ENCODE assay signal across 18 cellular contexts in the genomic region with DNA sequence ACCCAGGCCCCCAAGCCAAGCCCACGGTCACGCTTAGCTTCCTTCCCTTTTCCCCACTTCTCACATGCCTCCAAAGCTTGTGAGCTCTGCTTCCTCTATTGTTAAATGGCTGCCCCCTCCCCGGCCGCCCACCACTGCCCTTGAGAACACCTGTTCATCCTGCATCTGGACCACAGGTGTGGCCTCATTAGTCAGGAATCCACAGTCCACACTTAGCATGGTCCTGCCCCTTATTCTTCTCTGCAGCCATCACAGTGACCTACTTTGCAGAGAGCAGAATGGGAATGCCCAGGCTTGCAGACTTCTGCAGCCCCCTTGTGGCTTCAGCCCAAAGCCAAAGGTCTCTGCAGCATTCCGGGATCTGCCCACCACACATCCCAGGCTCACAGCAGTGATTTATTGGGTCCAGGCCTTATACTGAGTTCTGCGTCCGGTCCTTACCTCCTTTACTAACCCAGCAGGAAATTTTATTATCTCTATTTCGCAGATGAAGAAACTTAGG.
DNase-seq lines count a peak whose midpoint lies in the region; ATAC-seq, FAIRE-seq and TF ChIP-seq lines count a peak whose summit lies in the region.
"Had no signal": no experiment of that assay in that cellular context is flagged by ENCODE, and none has a peak within 500 bp of the region (broad histone marks: within the 10 kb centered on the region; RNA-seq: fewer than 3 reads in every experiment).

No MANE protein-coding gene starts in this region.

- H2BK15ac ChIP-seq in H1 (ENCODE audit: low read length) (no peak overlapping the region), mesenchymal stem cell (ENCODE audit: low read depth, poor library complexity, severe bottlenecking) (no peak overlapping the region)

- CTCF ChIA-PET in H1 (lab: Charles Lee; ENCODE audit: partially characterized antibody), result interaction anchor here (0.7 to 4.3 kb wide), 10 partner anchors 10 to 96 kb away, joined by 3 to 17 read pairs (median 4); a partner anchor contains a TSS

- H3K79me1 ChIP-seq in H1 (ENCODE audit: low read depth, low read length), result no peaks in the 10 kb centered on the region
- peaks cover 3% of the 10 kb centered on the region for H3K79me1 ChIP-seq in mesenchymal stem cell (replicated peaks; ENCODE audit: low read length, poor library complexity, severe bottlenecking)

- H2BK120ac ChIP-seq in H1 (replicated peaks; ENCODE audit: low read depth, low read length), result no peak overlapping the region
- no peak overlapping the region for H2BK120ac ChIP-seq in mesenchymal stem cell (ENCODE audit: low read depth, low read length)

- no peak for FAIRE-seq in H1 (lab: Jason Lieb, UNC)
- FAIRE-seq: GM12891, H54 had no signal

- ATAC-seq in GM18907 (IDR thresholded peaks at IDR 0.05; ENCODE audit: unreplicated experiment), result no peak
- ATAC-seq in HG03571 (IDR thresholded peaks at IDR 0.05; ENCODE audit: unreplicated experiment), result no peak
- no peak for ATAC-seq in GM21529 (IDR thresholded peaks at IDR 0.05; ENCODE audit: unreplicated experiment)
- ATAC-seq: left cardiac atrium had no signal

- H2BK5ac ChIP-seq in H1 (ENCODE audit: low read depth, low read length) (no peak overlapping the region), mesenchymal stem cell (ENCODE audit: low read depth, low read length, poor library complexity, severe bottlenecking) (no peak overlapping the region)

- H3K79me2 ChIP-seq in H1 (ENCODE audit: control insufficient read depth in 1 of 2, insufficient read depth in 2 of 2, low read length in 2 of 2), result no peaks in the 10 kb centered on the region

- H2AFZ ChIP-seq in H1 (ENCODE audit: low read length), result no peak overlapping the region
- no peak overlapping the region for H2AFZ ChIP-seq in mesenchymal stem cell (ENCODE audit: low read depth, low read length)

- no peaks in the 10 kb centered on the region for H3K23me2 ChIP-seq in H1 (ENCODE audit: low read depth, low read length)

- H3K9ac ChIP-seq in H1 (replicated peaks in 1 of 4; ENCODE audit: extremely low read depth in 1 of 4, low read depth in 3 of 4, low read length in 3 of 4), result no peak overlapping the region
- H3K9ac ChIP-seq in mesenchymal stem cell (ENCODE audit: low read length), result no peak overlapping the region

- no peak for TF ChIP-seq POLR2A in H1 (IDR thresholded peaks at IDR 0.05; ENCODE audit: control extremely low read depth in 1 of 2, low read depth in 2 of 2, low read length in 2 of 2)

- TF ChIP-seq CTCF in BE2C (IDR thresholded peaks at IDR 0.05; ENCODE audit: low read depth, low read length) (peak; percentile 18; the same call in 1 of the 2 replicates), H1 (IDR thresholded peaks at IDR 0.05; ENCODE audit: control extremely low read depth in 1 of 3, insufficient read depth in 1 of 3, low read depth in 1 of 3, low read length in 3 of 3) (peak; percentile 63 to 67 (median 66))

- TF ChIP-seq EP300 in H1 (IDR thresholded peaks at IDR 0.05; ENCODE audit: borderline replicate concordance in 1 of 2, low read depth in 2 of 2, low read length in 2 of 2), result no peak

- H4K20me1 ChIP-seq in H1 (replicated peaks in 1 of 2; ENCODE audit: control insufficient read depth in 1 of 2, insufficient read depth in 2 of 2, low read length in 2 of 2), result no peaks in the 10 kb centered on the region

- no peaks in the 10 kb centered on the region for H3K27me3 ChIP-seq in BE2C
- no peaks in the 10 kb centered on the region for H3K27me3 ChIP-seq in H1 (replicated peaks in 1 of 4; ENCODE audit: control insufficient read depth in 3 of 4, extremely low read depth in 1 of 4, insufficient read depth in 3 of 4, low read length in 3 of 4)
- H3K27me3 ChIP-seq in mesenchymal stem cell (ENCODE audit: control insufficient read depth in 1 of 2, insufficient read depth in 1 of 2, low read length in 2 of 2), result no peaks in the 10 kb centered on the region
- H3K27me3 ChIP-seq: adrenal gland, neutrophil, SJSA1, vagina had no signal

- H4K5ac ChIP-seq in H1 (ENCODE audit: insufficient read length, low read depth, low read length), result no peak overlapping the region

- H3K36me3 ChIP-seq in BE2C (no peaks in the 10 kb centered on the region), H1 (ENCODE audit: control insufficient read depth in 2 of 4, insufficient read depth in 4 of 4, low read length in 3 of 4) (no peaks in the 10 kb centered on the region), mesenchymal stem cell (ENCODE audit: control insufficient read depth in 1 of 2, insufficient read depth in 2 of 2, low read depth in 1 of 2, low read length in 2 of 2) (no peaks in the 10 kb centered on the region)
- H3K36me3 ChIP-seq: adrenal gland, neutrophil, SJSA1, vagina had no signal

- no peak overlapping the region for H3K56ac ChIP-seq in H1 (replicated peaks; ENCODE audit: insufficient read length, low read depth, low read length)

- H2AK5ac ChIP-seq in H1 (ENCODE audit: low read depth, low read length) (no peak overlapping the region; the same call in 1 of the 2 replicates), mesenchymal stem cell (ENCODE audit: low read length, severe bottlenecking) (no peak overlapping the region)

- no peak overlapping the region for H4K8ac ChIP-seq in H1 (ENCODE audit: extremely low read depth, insufficient read depth, low read length)
- H4K8ac ChIP-seq in mesenchymal stem cell (ENCODE audit: low read length), result peak overlapping the region; percentile 7

- POLR2A ChIA-PET in H1 (lab: Charles Lee; ENCODE audit: partially characterized antibody), result no interaction called here

- TF ChIP-seq RAD21 in H1 (IDR thresholded peaks at IDR 0.05 in 1 of 2, conservative IDR thresholded peaks at IDR 0.05 in 1 of 2; ENCODE audit: low read depth in 2 of 2, low read length in 2 of 2), result peak; percentile 62 to 80

- WGBS in H1 (ENCODE audit: extremely low coverage in 1 of 2, insufficient coverage in 1 of 2, insufficient read length in 1 of 2, insufficient replicate concordance in 2 of 2, low coverage in 1 of 2, low lambda C conversion rate in 2 of 2, missing lambda C conversion rate in 1 of 2), 2 experiments, result 84% methylated on average over 8 of the region's 8 CpGs; no CpG with 5 or more reads in 1 of the 2 experiments
- 41% methylated on average over 8 of the region's 8 CpGs for WGBS in mesenchymal stem cell

- no peak overlapping the region for H2BK20ac ChIP-seq in H1 (ENCODE audit: low read length)

- H3K9me3 ChIP-seq in BE2C (no peaks in the 10 kb centered on the region), H1 (ENCODE audit: insufficient read depth in 2 of 2, low read depth in 1 of 2, low read length in 1 of 2) (no peaks in the 10 kb centered on the region), mesenchymal stem cell (ENCODE audit: control insufficient read depth, low read length) (no peaks in the 10 kb centered on the region)
- H3K9me3 ChIP-seq: adrenal gland, neutrophil, SJSA1, vagina had no signal

- H3K18ac ChIP-seq in H1 (ENCODE audit: extremely low read depth, low read length) (no peak overlapping the region), mesenchymal stem cell (ENCODE audit: low read depth in 1 of 2, low read length in 2 of 2) (peak overlapping the region; percentile 33 to 64)

- H3K4me2 ChIP-seq in H1 (ENCODE audit: insufficient read depth in 1 of 2, low read depth in 2 of 2, low read length in 2 of 2) (no peak overlapping the region), mesenchymal stem cell (ENCODE audit: low read length, poor library complexity, severe bottlenecking) (no peak overlapping the region)

- H2BK12ac ChIP-seq in H1 (ENCODE audit: low read depth, low read length) (no peak overlapping the region), mesenchymal stem cell (ENCODE audit: low read length in 2 of 2) (peak overlapping the region; percentile 59 to 79)

- H4K91ac ChIP-seq in H1 (replicated peaks; ENCODE audit: insufficient read length, low read length) (no peak overlapping the region), mesenchymal stem cell (ENCODE audit: low read length) (peak overlapping the region; percentile 48)

- H3K4ac ChIP-seq in H1 (replicated peaks; ENCODE audit: insufficient read length, low read depth, low read length), result no peak overlapping the region
- peak overlapping the region; percentile 17 to 58 for H3K4ac ChIP-seq in mesenchymal stem cell (ENCODE audit: low read depth in 1 of 2, low read length in 2 of 2)

- no peak overlapping the region for H3K4me3 ChIP-seq in BE2C (ENCODE audit: low read depth, low read length)
- no peak overlapping the region for H3K4me3 ChIP-seq in H1 (ENCODE audit: extremely low read depth in 1 of 4, insufficient read depth in 2 of 4, low read depth in 3 of 4, low read length in 4 of 4)
- no peak overlapping the region for H3K4me3 ChIP-seq in mesenchymal stem cell (ENCODE audit: insufficient read depth in 1 of 2, low read depth in 1 of 2, low read length in 2 of 2)
- H3K4me3 ChIP-seq: adrenal gland, SJSA1, vagina had no signal

- no peak overlapping the region for H3K23ac ChIP-seq in H1 (ENCODE audit: insufficient read length)
- H3K23ac ChIP-seq in mesenchymal stem cell (ENCODE audit: low read length in 2 of 2), result peak overlapping the region in 1 of 2 experiments; percentile 26

- H3K27ac ChIP-seq in H1 (ENCODE audit: low read depth, low read length), result no peak overlapping the region
- no peak overlapping the region for H3K27ac ChIP-seq in mesenchymal stem cell (ENCODE audit: low read length, poor library complexity, severe bottlenecking)
- H3K27ac ChIP-seq: neutrophil, SJSA1, vagina had no signal

- no peak overlapping the region for H3K14ac ChIP-seq in H1 (ENCODE audit: insufficient read length)
- no peak overlapping the region for H3K14ac ChIP-seq in mesenchymal stem cell (ENCODE audit: low read length in 2 of 2)

- no peaks in the 10 kb centered on the region for H3K4me1 ChIP-seq in BE2C
- H3K4me1 ChIP-seq in H1 (replicated peaks in 1 of 4; ENCODE audit: control insufficient read depth in 3 of 4, insufficient read depth in 4 of 4, low read length in 3 of 4), result peaks cover 0 to 5% (median 0%) of the 10 kb centered on the region in 4 experiments; a peak in 3 of 7 replicates
- peaks cover 9% of the 10 kb centered on the region for H3K4me1 ChIP-seq in mesenchymal stem cell (ENCODE audit: control insufficient read depth, insufficient read depth, low read depth, low read length)

- DNase-seq in BE2C (no peak), LHCN-M2 (ENCODE audit: low read depth) (peak; percentile 34), H1 (ENCODE audit: low read depth in 1 of 2, low spot score in 2 of 2) (peak in 1 of 2 experiments; percentile 36), mesenchymal stem cell (peak; percentile 54), RKO (ENCODE audit: low spot score) (no peak)
- DNase-seq: activated B cell treated with CpG ODN at 0.5 μM for 24 hours, DMS79 treated with DMSO at 0.1 percent for 48 hours, left cardiac atrium, NCI-H1092 had no signal

TF ChIP-seq in H1, 55 proteins besides CTCF, POLR2A, EP300 and RAD21 (continues in another document):
- TF ChIP-seq SP1 (IDR thresholded peaks at IDR 0.05; ENCODE audit: low read depth, low read length), result 0 out of 2 replicates have a peak, but pooled peaks have one; percentile 23
- no peak for TF ChIP-seq GABPA (IDR thresholded peaks at IDR 0.05; ENCODE audit: borderline replicate concordance, insufficient read depth, low read length)
- TF ChIP-seq, protein P1, sequence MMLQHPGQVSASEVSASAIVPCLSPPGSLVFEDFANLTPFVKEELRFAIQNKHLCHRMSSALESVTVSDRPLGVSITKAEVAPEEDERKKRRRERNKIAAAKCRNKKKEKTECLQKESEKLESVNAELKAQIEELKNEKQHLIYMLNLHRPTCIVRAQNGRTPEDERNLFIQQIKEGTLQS (IDR thresholded peaks at IDR 0.05; ENCODE audit: insufficient read depth, low read depth, low read length), result no peak
- no peak for TF ChIP-seq TAF1 (IDR thresholded peaks at IDR 0.05; ENCODE audit: low read depth, low read length)

Comparison
In these comparisons a context has a peak if more than half of its experiments do, and no peak if none do; other contexts are left out.
1. DNase-seq: peak in LHCN-M2 (single experiment) and mesenchymal stem cell (single experiment); none in BE2C (single experiment) and RKO (single experiment).